In the genomic region with DNA sequence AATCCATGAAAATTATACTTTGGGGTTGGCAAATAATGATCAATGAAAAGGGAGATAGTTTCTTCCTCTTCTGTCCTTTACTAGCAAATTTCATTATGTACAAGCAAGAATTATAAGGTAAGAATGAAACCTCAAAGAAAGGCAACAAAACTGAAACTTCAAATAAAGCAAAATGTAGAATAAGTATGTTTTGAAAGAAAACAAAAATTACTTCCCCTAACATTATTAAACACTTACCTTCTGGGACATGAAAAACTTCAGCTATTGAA, we compare ENCODE assay signal across 22 cellular contexts. TPM values are rescaled to one million over a fixed set of nuclear protein-coding genes. Genes with fewer than 3 reads are reported as not detected.
A peak's percentile ranks its signal among the peaks of the same experiment; 100 is the strongest.
DNase-seq lines count a peak whose midpoint lies in the region; ATAC-seq lines count a peak whose summit lies in the region.
"Had no signal": no experiment of that assay in that cellular context is flagged by ENCODE, and none has a peak within 500 bp of the region (broad histone marks: within the 10 kb centered on the region; RNA-seq: fewer than 3 reads in every experiment).

No MANE protein-coding gene starts in this region.

- H3K4me3 Mint-ChIP-seq in T-helper 2 cell treated with Interferon-gamma antibody and Interleukin-4, amounts not matched to agents 5 μg/mL and 100 μg/mL, for 36 hours: peak overlapping the region; percentile 28
- peak overlapping the region; percentile 21 for H3K4me3 Mint-ChIP-seq in activated naive CD8-positive, alpha-beta T cell treated with anti-CD3 and anti-CD28 coated beads, Interleukin-2, amount 10 ng/mL, durations not matched to agents 7 days and 5 days

- peaks cover 58% of the 10 kb centered on the region for H3K36me3 Mint-ChIP-seq in T-helper 2 cell treated with Interferon-gamma antibody and Interleukin-4, amounts not matched to agents 5 μg/mL and 100 μg/mL, for 36 hours (ENCODE audit: low read depth)
- peaks cover 36% of the 10 kb centered on the region for H3K36me3 Mint-ChIP-seq in activated naive CD8-positive, alpha-beta T cell treated with anti-CD3 and anti-CD28 coated beads, Interleukin-2, amount 10 ng/mL, durations not matched to agents 7 days and 5 days

- peak overlapping the region; percentile 46 for H3K27ac Mint-ChIP-seq in T-helper 2 cell treated with Interferon-gamma antibody and Interleukin-4, amounts not matched to agents 5 μg/mL and 100 μg/mL, for 36 hours
- no peak overlapping the region for H3K27ac Mint-ChIP-seq in activated naive CD8-positive, alpha-beta T cell treated with anti-CD3 and anti-CD28 coated beads, Interleukin-2, amount 10 ng/mL, durations not matched to agents 7 days and 5 days

- peaks cover 69% of the 10 kb centered on the region for H3K4me1 Mint-ChIP-seq in T-helper 2 cell treated with Interferon-gamma antibody and Interleukin-4, amounts not matched to agents 5 μg/mL and 100 μg/mL, for 36 hours (ENCODE audit: low read depth)
- peaks cover 45% of the 10 kb centered on the region for H3K4me1 Mint-ChIP-seq in activated naive CD8-positive, alpha-beta T cell treated with anti-CD3 and anti-CD28 coated beads, Interleukin-2, amount 10 ng/mL, durations not matched to agents 7 days and 5 days

- H3K27me3 Mint-ChIP-seq in T-helper 2 cell treated with Interferon-gamma antibody and Interleukin-4, amounts not matched to agents 5 μg/mL and 100 μg/mL, for 36 hours (ENCODE audit: low read depth): no peaks in the 10 kb centered on the region
- H3K27me3 Mint-ChIP-seq in activated naive CD8-positive, alpha-beta T cell treated with anti-CD3 and anti-CD28 coated beads, Interleukin-2, amount 10 ng/mL, durations not matched to agents 7 days and 5 days: no peaks in the 10 kb centered on the region

- no peaks in the 10 kb centered on the region for H3K9me3 Mint-ChIP-seq in T-helper 2 cell treated with Interferon-gamma antibody and Interleukin-4, amounts not matched to agents 5 μg/mL and 100 μg/mL, for 36 hours
- no peaks in the 10 kb centered on the region for H3K9me3 Mint-ChIP-seq in activated naive CD8-positive, alpha-beta T cell treated with anti-CD3 and anti-CD28 coated beads, Interleukin-2, amount 10 ng/mL, durations not matched to agents 7 days and 5 days

- ATAC-seq in GM18907 (IDR thresholded peaks at IDR 0.05; ENCODE audit: unreplicated experiment) (peak; percentile 32), HG03103 (IDR thresholded peaks at IDR 0.05; ENCODE audit: low read depth, unreplicated experiment) (peak; percentile 34), HG03565 (IDR thresholded peaks at IDR 0.05; ENCODE audit: unreplicated experiment) (no peak)
- ATAC-seq in activated naive CD8-positive, alpha-beta T cell treated with anti-CD3 and anti-CD28 coated beads, Interleukin-2, amount 10 ng/mL, durations not matched to agents 7 days and 5 days (ENCODE audit: low read depth): no peak
- ATAC-seq: SK-N-SH treated with all-trans-retinoic acid at 6 μM for 48 hours had no signal

- POLR2A ChIA-PET in activated naive CD8-positive, alpha-beta T cell treated with anti-CD3 and anti-CD28 coated beads, Interleukin-2, amount 10 ng/mL, durations not matched to agents 7 days and 5 days (lab: Charles Lee): no interaction called here

- DNase-seq in T-helper 2 cell treated with Interferon-gamma antibody and Interleukin-4, amounts not matched to agents 5 μg/mL and 100 μg/mL, for 36 hours (ENCODE audit: low spot score): no peak
- DNase-seq in T-helper 2 cell: no peak
- DNase-seq in activated naive CD8-positive, alpha-beta T cell treated with anti-CD3 and anti-CD28 coated beads, Interleukin-2, amount 10 ng/mL, durations not matched to agents 7 days and 5 days: no peak
- no peak for DNase-seq in COLO668 (lab: John Stamatoyannopoulos, UW; ENCODE audit: unreplicated experiment)
- no peak for DNase-seq in NCI-H146 (lab: John Stamatoyannopoulos, UW)
- DNase-seq: 8988T; activated CD4-positive, alpha-beta T cell treated with anti-CD3 and anti-CD28 coated beads, Interleukin-2, amount 50 U/mL, for 48 hours; activated effector memory CD4-positive, alpha-beta T cell treated with Interleukin-2 at 50 U/mL for 16 hours; amygdala; DMS153; GF-D8; GM23248; IMR-90; left ventricle myocardium inferior; NCI-H187 treated with DMSO at 0.1 percent for 48 hours; NCI-H446; NK-92 treated with Interleukin-12 subunit alpha and Interleukin-12 subunit beta, amount 100 ng/mL, for 24 hours; trophoblast cell had no signal

RNA-seq across cellular contexts. Expression of gene THADA, which starts 29.4 kb away (rescaled TPM):
- 10 to 100 TPM; 30.5 to 30.8 TPM for total RNA-seq in activated naive CD8-positive, alpha-beta T cell treated with anti-CD3 and anti-CD28 coated beads, Interleukin-2, amount 10 ng/mL, durations not matched to agents 7 days and 5 days

Comparison
In these comparisons a context has a peak if more than half of its experiments do, and no peak if none do; other contexts are left out.
1. ATAC-seq: peak in GM18907 (single experiment) and HG03103 (single experiment); none in activated naive CD8-positive, alpha-beta T cell treated with anti-CD3 and anti-CD28 coated beads, Interleukin-2, amount 10 ng/mL, durations not matched to agents 7 days and 5 days (single experiment) and HG03565 (single experiment).